Comparison of ENCODE assay signal across 5 cellular contexts in genomic region chr15:23181201-23181600, GRCh38. TPM values are rescaled to one million over a fixed set of nuclear protein-coding genes. Genes with fewer than 3 reads are reported as not detected.
"Had no signal": no experiment of that assay in that cellular context is flagged by ENCODE, and none has a peak within 500 bp of the region (broad histone marks: within the 10 kb centered on the region; RNA-seq: fewer than 3 reads in every experiment).

No MANE protein-coding gene starts in this region.

RNA-seq across cellular contexts. Expression of gene GOLGA6L1, which starts 44.6 kb away (rescaled TPM):
- total RNA-seq: GM23338, H1, H9, HT-29, IMR-90 had no signal
- polyA plus RNA-seq: GM23338, H1, IMR-90 had no signal
